In genomic region chr22:46351767-46352166, GRCh38 we compare ENCODE assay signal across 1 cellular context.
TF ChIP-seq lines count a peak whose summit lies in the region.

No MANE protein-coding gene starts in this region.

TF ChIP-seq in GM12878, 131 proteins besides CTCF, POLR2A, EP300 and RAD21:
- TF ChIP-seq, protein P1, sequence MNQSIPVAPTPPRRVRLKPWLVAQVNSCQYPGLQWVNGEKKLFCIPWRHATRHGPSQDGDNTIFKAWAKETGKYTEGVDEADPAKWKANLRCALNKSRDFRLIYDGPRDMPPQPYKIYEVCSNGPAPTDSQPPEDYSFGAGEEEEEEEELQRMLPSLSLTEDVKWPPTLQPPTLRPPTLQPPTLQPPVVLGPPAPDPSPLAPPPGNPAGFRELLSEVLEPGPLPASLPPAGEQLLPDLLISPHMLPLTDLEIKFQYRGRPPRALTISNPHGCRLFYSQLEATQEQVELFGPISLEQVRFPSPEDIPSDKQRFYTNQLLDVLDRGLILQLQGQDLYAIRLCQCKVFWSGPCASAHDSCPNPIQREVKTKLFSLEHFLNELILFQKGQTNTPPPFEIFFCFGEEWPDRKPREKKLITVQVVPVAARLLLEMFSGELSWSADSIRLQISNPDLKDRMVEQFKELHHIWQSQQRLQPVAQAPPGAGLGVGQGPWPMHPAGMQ (IDR thresholded peaks at IDR 0.05; ENCODE audit: borderline replicate concordance) = no peak
- no peak for TF ChIP-seq PAX8 (IDR thresholded peaks at IDR 0.05)
- TF ChIP-seq CREM (IDR thresholded peaks at IDR 0.05; ENCODE audit: low read depth) = no peak
- TF ChIP-seq, protein P2, sequence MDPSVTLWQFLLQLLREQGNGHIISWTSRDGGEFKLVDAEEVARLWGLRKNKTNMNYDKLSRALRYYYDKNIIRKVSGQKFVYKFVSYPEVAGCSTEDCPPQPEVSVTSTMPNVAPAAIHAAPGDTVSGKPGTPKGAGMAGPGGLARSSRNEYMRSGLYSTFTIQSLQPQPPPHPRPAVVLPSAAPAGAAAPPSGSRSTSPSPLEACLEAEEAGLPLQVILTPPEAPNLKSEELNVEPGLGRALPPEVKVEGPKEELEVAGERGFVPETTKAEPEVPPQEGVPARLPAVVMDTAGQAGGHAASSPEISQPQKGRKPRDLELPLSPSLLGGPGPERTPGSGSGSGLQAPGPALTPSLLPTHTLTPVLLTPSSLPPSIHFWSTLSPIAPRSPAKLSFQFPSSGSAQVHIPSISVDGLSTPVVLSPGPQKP (IDR thresholded peaks at IDR 0.05; ENCODE audit: low read depth, low read length) = no peak
- TF ChIP-seq MEF2B (IDR thresholded peaks at IDR 0.05; ENCODE audit: partially characterized antibody, poor library complexity, severe bottlenecking) = no peak
- TF ChIP-seq TBL1XR1 (IDR thresholded peaks at IDR 0.05; ENCODE audit: low read depth, low read length) = no peak
- TF ChIP-seq, protein P3, sequence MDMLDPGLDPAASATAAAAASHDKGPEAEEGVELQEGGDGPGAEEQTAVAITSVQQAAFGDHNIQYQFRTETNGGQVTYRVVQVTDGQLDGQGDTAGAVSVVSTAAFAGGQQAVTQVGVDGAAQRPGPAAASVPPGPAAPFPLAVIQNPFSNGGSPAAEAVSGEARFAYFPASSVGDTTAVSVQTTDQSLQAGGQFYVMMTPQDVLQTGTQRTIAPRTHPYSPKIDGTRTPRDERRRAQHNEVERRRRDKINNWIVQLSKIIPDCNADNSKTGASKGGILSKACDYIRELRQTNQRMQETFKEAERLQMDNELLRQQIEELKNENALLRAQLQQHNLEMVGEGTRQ (IDR thresholded peaks at IDR 0.05; ENCODE audit: borderline replicate concordance, low read depth, low read length) = no peak
- no peak for TF ChIP-seq TCF3 (IDR thresholded peaks at IDR 0.05; ENCODE audit: borderline replicate concordance, insufficient read depth, low read depth, low read length)
- TF ChIP-seq ZNF207 (IDR thresholded peaks at IDR 0.05; ENCODE audit: borderline replicate concordance) = no peak
- TF ChIP-seq ZNF622 (IDR thresholded peaks at IDR 0.05) = no peak
- no peak for TF ChIP-seq ASH2L (IDR thresholded peaks at IDR 0.05; ENCODE audit: borderline replicate concordance, low read depth)
- TF ChIP-seq, protein P4, sequence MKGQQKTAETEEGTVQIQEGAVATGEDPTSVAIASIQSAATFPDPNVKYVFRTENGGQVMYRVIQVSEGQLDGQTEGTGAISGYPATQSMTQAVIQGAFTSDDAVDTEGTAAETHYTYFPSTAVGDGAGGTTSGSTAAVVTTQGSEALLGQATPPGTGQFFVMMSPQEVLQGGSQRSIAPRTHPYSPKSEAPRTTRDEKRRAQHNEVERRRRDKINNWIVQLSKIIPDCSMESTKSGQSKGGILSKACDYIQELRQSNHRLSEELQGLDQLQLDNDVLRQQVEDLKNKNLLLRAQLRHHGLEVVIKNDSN (IDR thresholded peaks at IDR 0.05; ENCODE audit: borderline replicate concordance, extremely low read length, insufficient read depth, low read depth, low read length) = no peak
- TF ChIP-seq EED (IDR thresholded peaks at IDR 0.05; ENCODE audit: low read depth) = no peak
- no peak for TF ChIP-seq IRF4 (IDR thresholded peaks at IDR 0.05; ENCODE audit: low read depth, low read length)
- TF ChIP-seq TCF12 (IDR thresholded peaks at IDR 0.05; ENCODE audit: low read depth, low read length) = no peak
- no peak for TF ChIP-seq BMI1 (IDR thresholded peaks at IDR 0.05; ENCODE audit: borderline replicate concordance)
- no peak for TF ChIP-seq RBBP5 (conservative IDR thresholded peaks at IDR 0.05)
- TF ChIP-seq, protein P5, sequence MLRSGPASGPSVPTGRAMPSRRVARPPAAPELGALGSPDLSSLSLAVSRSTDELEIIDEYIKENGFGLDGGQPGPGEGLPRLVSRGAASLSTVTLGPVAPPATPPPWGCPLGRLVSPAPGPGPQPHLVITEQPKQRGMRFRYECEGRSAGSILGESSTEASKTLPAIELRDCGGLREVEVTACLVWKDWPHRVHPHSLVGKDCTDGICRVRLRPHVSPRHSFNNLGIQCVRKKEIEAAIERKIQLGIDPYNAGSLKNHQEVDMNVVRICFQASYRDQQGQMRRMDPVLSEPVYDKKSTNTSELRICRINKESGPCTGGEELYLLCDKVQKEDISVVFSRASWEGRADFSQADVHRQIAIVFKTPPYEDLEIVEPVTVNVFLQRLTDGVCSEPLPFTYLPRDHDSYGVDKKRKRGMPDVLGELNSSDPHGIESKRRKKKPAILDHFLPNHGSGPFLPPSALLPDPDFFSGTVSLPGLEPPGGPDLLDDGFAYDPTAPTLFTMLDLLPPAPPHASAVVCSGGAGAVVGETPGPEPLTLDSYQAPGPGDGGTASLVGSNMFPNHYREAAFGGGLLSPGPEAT (IDR thresholded peaks at IDR 0.05; ENCODE audit: low read depth) = no peak
- no peak for TF ChIP-seq ZBED1 (IDR thresholded peaks at IDR 0.05; ENCODE audit: borderline replicate concordance)
- no peak for TF ChIP-seq NBN (IDR thresholded peaks at IDR 0.05)
